In genomic region chr6:157667211-157668033, GRCh38 we compare ENCODE assay signal across 8 cellular contexts.
DNase-seq lines count a peak whose midpoint lies in the region; ATAC-seq and TF ChIP-seq lines count a peak whose summit lies in the region.

No MANE protein-coding gene starts in this region.

- H3K27ac Mint-ChIP-seq in nephron: peak overlapping the region in 2 of 3 experiments; percentile 8 to 53

- no peak overlapping the region for H3K4me2 ChIP-seq in DOHH2 (ENCODE audit: low read length)

- peaks cover 7% of the 10 kb centered on the region for H3K27me3 ChIP-seq in DOHH2 (ENCODE audit: control insufficient read depth, low read length)
- H3K27me3 ChIP-seq in thoracic aorta (replicated peaks; ENCODE audit: insufficient read depth): no peaks in the 10 kb centered on the region

- peaks cover 28% of the 10 kb centered on the region for H3K4me1 Mint-ChIP-seq in nephron

- no peaks in the 10 kb centered on the region for H4K20me1 ChIP-seq in DOHH2 (ENCODE audit: control insufficient read depth, insufficient read depth, low read depth, low read length)

- H3K4me3 Mint-ChIP-seq in nephron: no peak overlapping the region

- DNase-seq in NCI-H82 treated with DMSO at 0.1 percent for 48 hours (lab: John Stamatoyannopoulos, UW; ENCODE audit: unreplicated experiment) (peak; percentile 58), thoracic aorta (ENCODE audit: low spot score) (no peak)
- DNase-seq in activated CD8-positive, alpha-beta memory T cell treated with anti-CD3 and anti-CD28 coated beads, Interleukin-2, amount 50 U/mL, for 24 hours (ENCODE audit: extremely low read depth): peak; percentile 20

- no peaks in the 10 kb centered on the region for H3K9me2 ChIP-seq in DOHH2 (replicated peaks; ENCODE audit: control insufficient read depth, low read length)

- peaks cover 11% of the 10 kb centered on the region; the same call in 1 of the 2 replicates for H3K4me1 ChIP-seq in DOHH2 (ENCODE audit: control insufficient read depth, low read length)
- peaks cover 9 to 18% of the 10 kb centered on the region in 2 donors for H3K4me1 ChIP-seq in thoracic aorta (ENCODE audit: control insufficient read depth in 1 of 2, low read depth in 2 of 2)

- H3F3A ChIP-seq in DOHH2 (ENCODE audit: control insufficient read depth, insufficient read depth): no peaks in the 10 kb centered on the region

- peaks cover 13% of the 10 kb centered on the region for H3K36me3 Mint-ChIP-seq in nephron (ENCODE audit: low read depth)

- H3K9me3 ChIP-seq in DOHH2 (ENCODE audit: control insufficient read depth, insufficient read depth, low read length) (no peaks in the 10 kb centered on the region), thoracic aorta (no peaks in the 10 kb centered on the region)

- H3K79me2 ChIP-seq in DOHH2 (ENCODE audit: control insufficient read depth, low read length): no peaks in the 10 kb centered on the region

- H3K27ac ChIP-seq in DOHH2 (ENCODE audit: low read depth, low read length) (no peak overlapping the region), thoracic aorta (no peak overlapping the region)

- no peaks in the 10 kb centered on the region for H3K36me3 ChIP-seq in DOHH2 (ENCODE audit: control insufficient read depth, low read length)
- no peaks in the 10 kb centered on the region for H3K36me3 ChIP-seq in thoracic aorta

- H3K27me3 Mint-ChIP-seq in nephron (ENCODE audit: low read depth): peaks cover 9% of the 10 kb centered on the region

- H3K4me3 ChIP-seq in DOHH2 (ENCODE audit: low read length) (no peak overlapping the region), thoracic aorta (no peak overlapping the region)

- H3K9me3 Mint-ChIP-seq in nephron: peaks cover 9% of the 10 kb centered on the region

- ATAC-seq in HG03175 (IDR thresholded peaks at IDR 0.05; ENCODE audit: unreplicated experiment): peak; percentile 63
- ATAC-seq in esophagus mucosa: peak; percentile 70
- peak; percentile 63 for ATAC-seq in thoracic aorta (ENCODE audit: insufficient number of reproducible peaks, low FRiP score, low read depth)
- no peak for ATAC-seq in GM21576 (IDR thresholded peaks at IDR 0.05; ENCODE audit: unreplicated experiment)

- TF ChIP-seq CTCF in DOHH2 (IDR thresholded peaks at IDR 0.05; ENCODE audit: low read depth, low read length, poor library complexity, severe bottlenecking): peak; percentile 91
- peak; percentile 86 to 91 (median 89) for TF ChIP-seq CTCF in nephron (IDR thresholded peaks at IDR 0.05; ENCODE audit: unreplicated experiment in 3 of 3)
- peak; percentile 76 for TF ChIP-seq CTCF in thoracic aorta (IDR thresholded peaks at IDR 0.05)
